8 cellular contexts compared by ENCODE assay signal in the genomic region with DNA sequence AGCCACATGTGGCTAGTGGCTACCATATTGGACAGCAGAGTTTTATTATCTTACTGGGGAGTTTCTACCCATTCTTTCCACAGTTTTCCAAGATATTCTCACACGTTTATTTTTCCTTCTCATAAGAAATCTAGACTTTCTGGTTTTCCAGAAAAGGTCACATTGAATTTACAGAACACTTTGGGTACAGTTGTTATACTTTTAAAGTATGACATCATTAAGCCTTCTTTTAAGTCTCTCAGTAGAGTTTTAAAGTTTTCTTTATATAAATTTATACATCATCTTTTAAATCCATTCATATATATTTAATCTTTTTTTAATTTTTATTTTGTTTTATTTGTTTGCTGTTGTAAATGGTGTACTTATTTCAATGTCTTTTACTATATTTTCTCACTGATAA.
"Had no signal": no experiment of that assay in that cellular context is flagged by ENCODE, and none has a peak within 500 bp of the region (broad histone marks: within the 10 kb centered on the region; RNA-seq: fewer than 3 reads in every experiment).

No MANE protein-coding gene starts in this region.

- H3K27ac ChIP-seq: GM23248, KMS-11 had no signal

- FAIRE-seq: HTR-8/SVneo had no signal

- H3K36me3 ChIP-seq: HAP-1 had no signal

- H3K9ac ChIP-seq: GM23248, KMS-11 had no signal

- DNase-seq: GM23248, GOT3, H7, KBM-7 had no signal

- H2AFZ ChIP-seq: GM23248 had no signal

- ATAC-seq: HCT116 had no signal

- H3K4me1 ChIP-seq: HAP-1 had no signal

- H3K4me3 ChIP-seq: GM23248, HAP-1 had no signal

- H3K4me2 ChIP-seq: KMS-11 had no signal
